In the genomic region with DNA sequence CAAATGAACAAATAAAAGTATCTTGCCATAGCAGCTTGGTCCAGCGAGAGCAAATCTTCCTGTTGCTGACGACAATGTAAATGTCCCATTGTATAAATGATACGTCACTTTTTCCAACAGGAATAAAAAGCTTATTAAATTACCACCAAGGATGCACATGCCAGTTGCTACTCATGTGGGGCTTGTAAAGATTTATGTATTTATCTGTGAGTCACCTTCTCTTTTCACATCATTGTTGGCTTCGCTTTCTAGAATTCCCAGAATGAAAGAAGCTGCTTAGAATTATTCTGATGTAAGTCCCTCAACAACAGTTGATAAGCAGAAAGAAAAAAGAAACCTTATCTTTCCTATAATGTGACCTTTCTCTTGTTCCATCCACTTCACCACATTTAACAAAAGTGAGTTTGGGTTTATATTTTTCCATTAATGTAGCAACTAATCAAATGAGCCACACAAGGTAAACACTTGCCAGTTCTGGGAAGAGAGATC, we compare ENCODE assay signal across 1 cellular context.
TF ChIP-seq lines count a peak whose summit lies in the region.

No MANE protein-coding gene starts in this region.

TF ChIP-seq in K562, 482 proteins besides CTCF, POLR2A, EP300 and RAD21 (continued from another document):
- TF ChIP-seq ARID1B (IDR thresholded peaks at IDR 0.05) (peak; percentile 70), FOXA3 (CRISPR knock-in tag; conservative IDR thresholded peaks at IDR 0.05 in 1 of 2, IDR thresholded peaks at IDR 0.05 in 1 of 2) (no peak), HDAC3 (IDR thresholded peaks at IDR 0.05; ENCODE audit: borderline replicate concordance, partially characterized antibody) (peak; percentile 32), CHD4 (IDR thresholded peaks at IDR 0.05; ENCODE audit: insufficient read depth, insufficient replicate concordance, low read depth, low read length, poor library complexity, severe bottlenecking) (no peak), CBFA2T3 (IDR thresholded peaks at IDR 0.05) (0 out of 2 replicates have a peak, but pooled peaks have one; percentile 2), GABPB1 (CRISPR knock-in tag; IDR thresholded peaks at IDR 0.05) (no peak), ZKSCAN8 (CRISPR knock-in tag; IDR thresholded peaks at IDR 0.05) (no peak), MTA2 (IDR thresholded peaks at IDR 0.05; ENCODE audit: low read depth) (no peak), MEIS2 (IDR thresholded peaks at IDR 0.05; ENCODE audit: partially characterized antibody) (peak; percentile 94), RBM14 (IDR thresholded peaks at IDR 0.05; ENCODE audit: borderline replicate concordance, insufficient read depth, low read depth, low read length) (no peak), HNRNPK (IDR thresholded peaks at IDR 0.05; ENCODE audit: low read depth, low read length, poor library complexity, severe bottlenecking) (no peak), KAT2B (IDR thresholded peaks at IDR 0.05; ENCODE audit: low read depth, low read length) (no peak), MAZ (CRISPR knock-in tag; conservative IDR thresholded peaks at IDR 0.05 in 1 of 2, IDR thresholded peaks at IDR 0.05 in 1 of 2) (0 out of 4 replicates have a peak, but pooled peaks of 1 of the 2 experiments have one; percentile 14), SMARCA4 (IDR thresholded peaks at IDR 0.05) (peak; percentile 58), TAL1 (IDR thresholded peaks at IDR 0.05) (0 out of 2 replicates have a peak, but pooled peaks have one; percentile 6), ZHX1 (conservative IDR thresholded peaks at IDR 0.05; ENCODE audit: low read length) (no peak), RUNX1 (IDR thresholded peaks at IDR 0.05; ENCODE audit: low read depth) (no peak), PRMT5 (CRISPR knock-in tag; IDR thresholded peaks at IDR 0.05) (no peak)
- TF ChIP-seq, protein P1, sequence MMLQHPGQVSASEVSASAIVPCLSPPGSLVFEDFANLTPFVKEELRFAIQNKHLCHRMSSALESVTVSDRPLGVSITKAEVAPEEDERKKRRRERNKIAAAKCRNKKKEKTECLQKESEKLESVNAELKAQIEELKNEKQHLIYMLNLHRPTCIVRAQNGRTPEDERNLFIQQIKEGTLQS (IDR thresholded peaks at IDR 0.05): peak; percentile 75; the same call in 1 of the 2 replicates
- TF ChIP-seq, protein P1 (CRISPR knock-in tag; conservative IDR thresholded peaks at IDR 0.05): no peak
- TF ChIP-seq, protein P2, sequence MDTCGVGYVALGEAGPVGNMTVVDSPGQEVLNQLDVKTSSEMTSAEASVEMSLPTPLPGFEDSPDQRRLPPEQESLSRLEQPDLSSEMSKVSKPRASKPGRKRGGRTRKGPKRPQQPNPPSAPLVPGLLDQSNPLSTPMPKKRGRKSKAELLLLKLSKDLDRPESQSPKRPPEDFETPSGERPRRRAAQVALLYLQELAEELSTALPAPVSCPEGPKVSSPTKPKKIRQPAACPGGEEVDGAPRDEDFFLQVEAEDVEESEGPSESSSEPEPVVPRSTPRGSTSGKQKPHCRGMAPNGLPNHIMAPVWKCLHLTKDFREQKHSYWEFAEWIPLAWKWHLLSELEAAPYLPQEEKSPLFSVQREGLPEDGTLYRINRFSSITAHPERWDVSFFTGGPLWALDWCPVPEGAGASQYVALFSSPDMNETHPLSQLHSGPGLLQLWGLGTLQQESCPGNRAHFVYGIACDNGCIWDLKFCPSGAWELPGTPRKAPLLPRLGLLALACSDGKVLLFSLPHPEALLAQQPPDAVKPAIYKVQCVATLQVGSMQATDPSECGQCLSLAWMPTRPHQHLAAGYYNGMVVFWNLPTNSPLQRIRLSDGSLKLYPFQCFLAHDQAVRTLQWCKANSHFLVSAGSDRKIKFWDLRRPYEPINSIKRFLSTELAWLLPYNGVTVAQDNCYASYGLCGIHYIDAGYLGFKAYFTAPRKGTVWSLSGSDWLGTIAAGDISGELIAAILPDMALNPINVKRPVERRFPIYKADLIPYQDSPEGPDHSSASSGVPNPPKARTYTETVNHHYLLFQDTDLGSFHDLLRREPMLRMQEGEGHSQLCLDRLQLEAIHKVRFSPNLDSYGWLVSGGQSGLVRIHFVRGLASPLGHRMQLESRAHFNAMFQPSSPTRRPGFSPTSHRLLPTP (IDR thresholded peaks at IDR 0.05; ENCODE audit: borderline replicate concordance, extremely low read depth, insufficient read length): no peak
- TF ChIP-seq, protein P3, sequence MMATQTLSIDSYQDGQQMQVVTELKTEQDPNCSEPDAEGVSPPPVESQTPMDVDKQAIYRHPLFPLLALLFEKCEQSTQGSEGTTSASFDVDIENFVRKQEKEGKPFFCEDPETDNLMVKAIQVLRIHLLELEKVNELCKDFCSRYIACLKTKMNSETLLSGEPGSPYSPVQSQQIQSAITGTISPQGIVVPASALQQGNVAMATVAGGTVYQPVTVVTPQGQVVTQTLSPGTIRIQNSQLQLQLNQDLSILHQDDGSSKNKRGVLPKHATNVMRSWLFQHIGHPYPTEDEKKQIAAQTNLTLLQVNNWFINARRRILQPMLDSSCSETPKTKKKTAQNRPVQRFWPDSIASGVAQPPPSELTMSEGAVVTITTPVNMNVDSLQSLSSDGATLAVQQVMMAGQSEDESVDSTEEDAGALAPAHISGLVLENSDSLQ (IDR thresholded peaks at IDR 0.05): peak; percentile 71; the same call in 1 of the 2 replicates
- TF ChIP-seq, protein P4, sequence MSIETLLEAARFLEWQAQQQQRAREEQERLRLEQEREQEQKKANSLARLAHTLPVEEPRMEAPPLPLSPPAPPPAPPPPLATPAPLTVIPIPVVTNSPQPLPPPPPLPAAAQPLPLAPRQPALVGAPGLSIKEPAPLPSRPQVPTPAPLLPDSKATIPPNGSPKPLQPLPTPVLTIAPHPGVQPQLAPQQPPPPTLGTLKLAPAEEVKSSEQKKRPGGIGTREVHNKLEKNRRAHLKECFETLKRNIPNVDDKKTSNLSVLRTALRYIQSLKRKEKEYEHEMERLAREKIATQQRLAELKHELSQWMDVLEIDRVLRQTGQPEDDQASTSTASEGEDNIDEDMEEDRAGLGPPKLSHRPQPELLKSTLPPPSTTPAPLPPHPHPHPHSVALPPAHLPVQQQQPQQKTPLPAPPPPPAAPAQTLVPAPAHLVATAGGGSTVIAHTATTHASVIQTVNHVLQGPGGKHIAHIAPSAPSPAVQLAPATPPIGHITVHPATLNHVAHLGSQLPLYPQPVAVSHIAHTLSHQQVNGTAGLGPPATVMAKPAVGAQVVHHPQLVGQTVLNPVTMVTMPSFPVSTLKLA (conservative IDR thresholded peaks at IDR 0.05): 0 out of 4 replicates have a peak, but pooled peaks of 1 of the 2 experiments have one; percentile 20
